Comparison of ENCODE assay signal across 15 cellular contexts in genomic region chr5:76990899-76991475, GRCh38.
"Had no signal": no experiment of that assay in that cellular context is flagged by ENCODE, and none has a peak within 500 bp of the region (broad histone marks: within the 10 kb centered on the region; RNA-seq: fewer than 3 reads in every experiment).

No MANE protein-coding gene starts in this region.

- H3K27ac ChIP-seq: body of pancreas, epithelial cell of prostate, gastroesophageal sphincter, ovary, testis had no signal

- H3K27me3 ChIP-seq: body of pancreas, gastroesophageal sphincter, ovary, testis had no signal

- H3K4me1 ChIP-seq: body of pancreas, gastroesophageal sphincter, testis had no signal

- DNase-seq: activated CD8-positive, alpha-beta memory T cell treated with anti-CD3 and anti-CD28 coated beads, Interleukin-2, amount 10 ng/mL, durations not matched to agents 7 days and 5 days; activated effector memory CD4-positive, alpha-beta T cell treated with Interleukin-2 at 50 U/mL for 16 hours; activated T-cell treated with anti-CD3 and anti-CD28 coated beads, Interleukin-2, amount 50 U/mL, for 24 hours; amniotic stem cell; body of pancreas; cortex of kidney; effector memory CD8-positive, alpha-beta T cell; islet precursor cell; ovary; stimulated activated CD4-positive, alpha-beta T cell treated with anti-CD3 and anti-CD28 coated beads, Interleukin-15, amount 100 ng/mL, for 24 hours; stimulated activated CD4-positive, alpha-beta T cell treated with anti-CD3 and anti-CD28 coated beads, Interleukin-4, amount 100 ng/mL, for 24 hours; T1000; testis had no signal

- H3K9me3 ChIP-seq: body of pancreas, gastroesophageal sphincter, ovary, testis had no signal

- H3K36me3 ChIP-seq: gastroesophageal sphincter, ovary had no signal

- H3K4me3 ChIP-seq: body of pancreas, gastroesophageal sphincter, ovary, testis had no signal
